Comparison of ENCODE assay signal across 1 cellular context in genomic region chr7:24821045-24821853, GRCh38.
TF ChIP-seq lines count a peak whose summit lies in the region.

No MANE protein-coding gene starts in this region.

TF ChIP-seq in K562, 482 proteins besides CTCF, POLR2A, EP300 and RAD21 (continued from another document and continues in another):
- TF ChIP-seq CGGBP1 (CRISPR knock-in tag; IDR thresholded peaks at IDR 0.05) (no peak), ZFPM2 (CRISPR knock-in tag; IDR thresholded peaks at IDR 0.05) (no peak), ELF4 (CRISPR knock-in tag; IDR thresholded peaks at IDR 0.05) (no peak), KDM5B (IDR thresholded peaks at IDR 0.05; ENCODE audit: insufficient replicate concordance, low read depth, low read length) (peak; percentile 56), HDGF (IDR thresholded peaks at IDR 0.05) (no peak), PHF20 (IDR thresholded peaks at IDR 0.05; ENCODE audit: partially characterized antibody) (no peak), THRA (IDR thresholded peaks at IDR 0.05) (no peak), SMARCA4 (IDR thresholded peaks at IDR 0.05) (peak; percentile 93), POLR3G (IDR thresholded peaks at IDR 0.05; ENCODE audit: extremely low read depth, insufficient read length, insufficient replicate concordance) (no peak), ZNF785 (CRISPR knock-in tag; IDR thresholded peaks at IDR 0.05) (no peak), SMAD3 (CRISPR knock-in tag; conservative IDR thresholded peaks at IDR 0.05) (no peak), ZSCAN32 (CRISPR knock-in tag; IDR thresholded peaks at IDR 0.05) (no peak), ZNF232 (CRISPR knock-in tag; IDR thresholded peaks at IDR 0.05) (no peak), MXI1 (IDR thresholded peaks at IDR 0.05; ENCODE audit: low read depth, low read length) (no peak), BRD4 (IDR thresholded peaks at IDR 0.05) (no peak), KDM1A (IDR thresholded peaks at IDR 0.05) (peak; percentile 57 to 78; a peak in 3 of 4 replicates), MAFG (tag; conservative IDR thresholded peaks at IDR 0.05) (no peak), RHOXF2B (CRISPR knock-in tag; conservative IDR thresholded peaks at IDR 0.05) (no peak), POLR2H (tag; IDR thresholded peaks at IDR 0.05; ENCODE audit: low read depth) (no peak), COPS2 (conservative IDR thresholded peaks at IDR 0.05) (no peak), TBP (optimal IDR thresholded peaks at IDR 0.05; ENCODE audit: low read depth, low read length) (no peak), TFE3 (CRISPR knock-in tag; IDR thresholded peaks at IDR 0.05) (no peak), DLX4 (CRISPR knock-in tag; IDR thresholded peaks at IDR 0.05) (no peak), ZNF778 (CRISPR knock-in tag; IDR thresholded peaks at IDR 0.05) (no peak), ZNF699 (CRISPR knock-in tag; IDR thresholded peaks at IDR 0.05; ENCODE audit: insufficient replicate concordance) (no peak), TCF7L2 (IDR thresholded peaks at IDR 0.05; ENCODE audit: low read depth, low read length) (no peak), CAMTA2 (CRISPR knock-in tag; conservative IDR thresholded peaks at IDR 0.05) (no peak), POLR2B (IDR thresholded peaks at IDR 0.05; ENCODE audit: low read depth, partially characterized antibody) (no peak), CCAR2 (IDR thresholded peaks at IDR 0.05; ENCODE audit: low read depth, low read length) (no peak), E2F3 (CRISPR knock-in tag; IDR thresholded peaks at IDR 0.05) (no peak), YBX1 (IDR thresholded peaks at IDR 0.05) (no peak), ZNF395 (CRISPR knock-in tag; IDR thresholded peaks at IDR 0.05) (peak; percentile 64; the same call in 1 of the 2 replicates), MYBL2 (IDR thresholded peaks at IDR 0.05; ENCODE audit: low read depth) (no peak), MYBL2 (CRISPR knock-in tag; IDR thresholded peaks at IDR 0.05; ENCODE audit: borderline replicate concordance) (no peak), DIDO1 (tag; IDR thresholded peaks at IDR 0.05; ENCODE audit: low read depth) (0 out of 2 replicates have a peak, but pooled peaks have one; percentile 15), THRB (CRISPR knock-in tag; conservative IDR thresholded peaks at IDR 0.05) (no peak), PML (IDR thresholded peaks at IDR 0.05; ENCODE audit: low read length) (no peak), BHLHE40 (IDR thresholded peaks at IDR 0.05; ENCODE audit: low read length) (peak; percentile 20; the same call in 1 of the 2 replicates), BCOR (IDR thresholded peaks at IDR 0.05) (no peak), HMG20B (CRISPR knock-in tag; IDR thresholded peaks at IDR 0.05) (no peak), NFATC3 (IDR thresholded peaks at IDR 0.05) (no peak), ETV6 (IDR thresholded peaks at IDR 0.05; ENCODE audit: borderline replicate concordance in 1 of 2, low read depth in 2 of 2, low read length in 1 of 2) (no peak), ETV6 (CRISPR knock-in tag; IDR thresholded peaks at IDR 0.05; ENCODE audit: borderline replicate concordance) (no peak)
- TF ChIP-seq, protein P1, sequence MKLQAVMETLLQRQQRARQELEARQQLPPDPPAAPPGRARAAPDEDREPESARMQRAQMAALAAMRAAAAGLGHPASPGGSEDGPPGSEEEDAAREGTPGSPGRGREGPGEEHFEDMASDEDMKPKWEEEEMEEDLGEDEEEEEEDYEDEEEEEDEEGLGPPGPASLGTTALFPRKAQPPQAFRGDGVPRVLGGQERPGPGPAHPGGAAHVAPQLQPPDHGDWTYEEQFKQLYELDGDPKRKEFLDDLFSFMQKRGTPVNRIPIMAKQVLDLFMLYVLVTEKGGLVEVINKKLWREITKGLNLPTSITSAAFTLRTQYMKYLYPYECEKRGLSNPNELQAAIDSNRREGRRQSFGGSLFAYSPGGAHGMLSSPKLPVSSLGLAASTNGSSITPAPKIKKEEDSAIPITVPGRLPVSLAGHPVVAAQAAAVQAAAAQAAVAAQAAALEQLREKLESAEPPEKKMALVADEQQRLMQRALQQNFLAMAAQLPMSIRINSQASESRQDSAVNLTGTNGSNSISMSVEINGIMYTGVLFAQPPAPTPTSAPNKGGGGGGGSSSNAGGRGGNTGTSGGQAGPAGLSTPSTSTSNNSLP (IDR thresholded peaks at IDR 0.05; ENCODE audit: borderline replicate concordance, low read depth, low read length), result no peak; the same call in 1 of the 2 replicates
- TF ChIP-seq, protein P2, sequence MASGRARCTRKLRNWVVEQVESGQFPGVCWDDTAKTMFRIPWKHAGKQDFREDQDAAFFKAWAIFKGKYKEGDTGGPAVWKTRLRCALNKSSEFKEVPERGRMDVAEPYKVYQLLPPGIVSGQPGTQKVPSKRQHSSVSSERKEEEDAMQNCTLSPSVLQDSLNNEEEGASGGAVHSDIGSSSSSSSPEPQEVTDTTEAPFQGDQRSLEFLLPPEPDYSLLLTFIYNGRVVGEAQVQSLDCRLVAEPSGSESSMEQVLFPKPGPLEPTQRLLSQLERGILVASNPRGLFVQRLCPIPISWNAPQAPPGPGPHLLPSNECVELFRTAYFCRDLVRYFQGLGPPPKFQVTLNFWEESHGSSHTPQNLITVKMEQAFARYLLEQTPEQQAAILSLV (tag; IDR thresholded peaks at IDR 0.05), result no peak
- TF ChIP-seq, protein P3, sequence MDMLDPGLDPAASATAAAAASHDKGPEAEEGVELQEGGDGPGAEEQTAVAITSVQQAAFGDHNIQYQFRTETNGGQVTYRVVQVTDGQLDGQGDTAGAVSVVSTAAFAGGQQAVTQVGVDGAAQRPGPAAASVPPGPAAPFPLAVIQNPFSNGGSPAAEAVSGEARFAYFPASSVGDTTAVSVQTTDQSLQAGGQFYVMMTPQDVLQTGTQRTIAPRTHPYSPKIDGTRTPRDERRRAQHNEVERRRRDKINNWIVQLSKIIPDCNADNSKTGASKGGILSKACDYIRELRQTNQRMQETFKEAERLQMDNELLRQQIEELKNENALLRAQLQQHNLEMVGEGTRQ (CRISPR knock-in tag; IDR thresholded peaks at IDR 0.05), result no peak
- TF ChIP-seq, protein P4, sequence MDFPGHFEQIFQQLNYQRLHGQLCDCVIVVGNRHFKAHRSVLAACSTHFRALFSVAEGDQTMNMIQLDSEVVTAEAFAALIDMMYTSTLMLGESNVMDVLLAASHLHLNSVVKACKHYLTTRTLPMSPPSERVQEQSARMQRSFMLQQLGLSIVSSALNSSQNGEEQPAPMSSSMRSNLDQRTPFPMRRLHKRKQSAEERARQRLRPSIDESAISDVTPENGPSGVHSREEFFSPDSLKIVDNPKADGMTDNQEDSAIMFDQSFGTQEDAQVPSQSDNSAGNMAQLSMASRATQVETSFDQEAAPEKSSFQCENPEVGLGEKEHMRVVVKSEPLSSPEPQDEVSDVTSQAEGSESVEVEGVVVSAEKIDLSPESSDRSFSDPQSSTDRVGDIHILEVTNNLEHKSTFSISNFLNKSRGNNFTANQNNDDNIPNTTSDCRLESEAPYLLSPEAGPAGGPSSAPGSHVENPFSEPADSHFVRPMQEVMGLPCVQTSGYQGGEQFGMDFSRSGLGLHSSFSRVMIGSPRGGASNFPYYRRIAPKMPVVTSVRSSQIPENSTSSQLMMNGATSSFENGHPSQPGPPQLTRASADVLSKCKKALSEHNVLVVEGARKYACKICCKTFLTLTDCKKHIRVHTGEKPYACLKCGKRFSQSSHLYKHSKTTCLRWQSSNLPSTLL (IDR thresholded peaks at IDR 0.05), result no peak
- TF ChIP-seq, protein P5, sequence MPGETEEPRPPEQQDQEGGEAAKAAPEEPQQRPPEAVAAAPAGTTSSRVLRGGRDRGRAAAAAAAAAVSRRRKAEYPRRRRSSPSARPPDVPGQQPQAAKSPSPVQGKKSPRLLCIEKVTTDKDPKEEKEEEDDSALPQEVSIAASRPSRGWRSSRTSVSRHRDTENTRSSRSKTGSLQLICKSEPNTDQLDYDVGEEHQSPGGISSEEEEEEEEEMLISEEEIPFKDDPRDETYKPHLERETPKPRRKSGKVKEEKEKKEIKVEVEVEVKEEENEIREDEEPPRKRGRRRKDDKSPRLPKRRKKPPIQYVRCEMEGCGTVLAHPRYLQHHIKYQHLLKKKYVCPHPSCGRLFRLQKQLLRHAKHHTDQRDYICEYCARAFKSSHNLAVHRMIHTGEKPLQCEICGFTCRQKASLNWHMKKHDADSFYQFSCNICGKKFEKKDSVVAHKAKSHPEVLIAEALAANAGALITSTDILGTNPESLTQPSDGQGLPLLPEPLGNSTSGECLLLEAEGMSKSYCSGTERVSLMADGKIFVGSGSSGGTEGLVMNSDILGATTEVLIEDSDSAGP (CRISPR knock-in tag; IDR thresholded peaks at IDR 0.05), result no peak
- TF ChIP-seq, protein P6, sequence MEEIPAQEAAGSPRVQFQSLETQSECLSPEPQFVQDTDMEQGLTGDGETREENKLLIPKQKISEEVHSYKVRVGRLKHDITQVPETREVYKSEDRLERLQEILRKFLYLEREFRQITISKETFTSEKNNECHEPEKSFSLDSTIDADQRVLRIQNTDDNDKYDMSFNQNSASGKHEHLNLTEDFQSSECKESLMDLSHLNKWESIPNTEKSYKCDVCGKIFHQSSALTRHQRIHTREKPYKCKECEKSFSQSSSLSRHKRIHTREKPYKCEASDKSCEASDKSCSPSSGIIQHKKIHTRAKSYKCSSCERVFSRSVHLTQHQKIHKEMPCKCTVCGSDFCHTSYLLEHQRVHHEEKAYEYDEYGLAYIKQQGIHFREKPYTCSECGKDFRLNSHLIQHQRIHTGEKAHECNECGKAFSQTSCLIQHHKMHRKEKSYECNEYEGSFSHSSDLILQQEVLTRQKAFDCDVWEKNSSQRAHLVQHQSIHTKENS (CRISPR knock-in tag; IDR thresholded peaks at IDR 0.05), result no peak
- TF ChIP-seq, protein P7, sequence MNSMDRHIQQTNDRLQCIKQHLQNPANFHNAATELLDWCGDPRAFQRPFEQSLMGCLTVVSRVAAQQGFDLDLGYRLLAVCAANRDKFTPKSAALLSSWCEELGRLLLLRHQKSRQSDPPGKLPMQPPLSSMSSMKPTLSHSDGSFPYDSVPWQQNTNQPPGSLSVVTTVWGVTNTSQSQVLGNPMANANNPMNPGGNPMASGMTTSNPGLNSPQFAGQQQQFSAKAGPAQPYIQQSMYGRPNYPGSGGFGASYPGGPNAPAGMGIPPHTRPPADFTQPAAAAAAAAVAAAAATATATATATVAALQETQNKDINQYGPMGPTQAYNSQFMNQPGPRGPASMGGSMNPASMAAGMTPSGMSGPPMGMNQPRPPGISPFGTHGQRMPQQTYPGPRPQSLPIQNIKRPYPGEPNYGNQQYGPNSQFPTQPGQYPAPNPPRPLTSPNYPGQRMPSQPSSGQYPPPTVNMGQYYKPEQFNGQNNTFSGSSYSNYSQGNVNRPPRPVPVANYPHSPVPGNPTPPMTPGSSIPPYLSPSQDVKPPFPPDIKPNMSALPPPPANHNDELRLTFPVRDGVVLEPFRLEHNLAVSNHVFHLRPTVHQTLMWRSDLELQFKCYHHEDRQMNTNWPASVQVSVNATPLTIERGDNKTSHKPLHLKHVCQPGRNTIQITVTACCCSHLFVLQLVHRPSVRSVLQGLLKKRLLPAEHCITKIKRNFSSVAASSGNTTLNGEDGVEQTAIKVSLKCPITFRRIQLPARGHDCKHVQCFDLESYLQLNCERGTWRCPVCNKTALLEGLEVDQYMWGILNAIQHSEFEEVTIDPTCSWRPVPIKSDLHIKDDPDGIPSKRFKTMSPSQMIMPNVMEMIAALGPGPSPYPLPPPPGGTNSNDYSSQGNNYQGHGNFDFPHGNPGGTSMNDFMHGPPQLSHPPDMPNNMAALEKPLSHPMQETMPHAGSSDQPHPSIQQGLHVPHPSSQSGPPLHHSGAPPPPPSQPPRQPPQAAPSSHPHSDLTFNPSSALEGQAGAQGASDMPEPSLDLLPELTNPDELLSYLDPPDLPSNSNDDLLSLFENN (IDR thresholded peaks at IDR 0.05; ENCODE audit: low read depth in 2 of 2, low read length in 2 of 2), result no peak
